1 cellular context compared by ENCODE assay signal in the genomic region with DNA sequence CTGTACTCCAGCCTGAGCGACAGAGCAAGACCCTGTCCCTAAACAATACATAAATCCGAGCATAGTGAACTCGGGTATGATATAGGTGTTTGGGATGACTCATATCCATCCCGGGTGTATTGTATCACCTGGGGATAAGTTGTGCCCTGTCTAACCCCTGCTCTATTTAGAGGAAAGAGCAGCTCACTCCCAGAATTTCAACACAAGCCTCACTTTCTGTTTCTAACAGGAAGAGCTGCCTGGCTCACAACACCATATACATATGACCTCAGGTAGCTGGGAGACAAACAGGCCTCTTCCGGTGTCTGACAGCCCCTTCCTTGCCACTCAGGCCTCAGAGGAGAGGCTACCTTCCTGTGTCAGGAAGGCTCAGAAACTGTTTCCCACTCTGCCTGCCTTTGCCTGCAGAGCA.
TF ChIP-seq lines count a peak whose summit lies in the region.

No MANE protein-coding gene starts in this region.

TF ChIP-seq in HepG2, 621 proteins besides CTCF, POLR2A, EP300 and RAD21 (continued from another document and continues in another):
- TF ChIP-seq FOSL2 (CRISPR knock-in tag; IDR thresholded peaks at IDR 0.05) (peak; percentile 79), ZNF510 (CRISPR knock-in tag; IDR thresholded peaks at IDR 0.05; ENCODE audit: low read depth) (no peak), ZNF883 (CRISPR knock-in tag; IDR thresholded peaks at IDR 0.05; ENCODE audit: not compliant biosample characterization) (no peak), ZBTB8A (CRISPR knock-in tag; IDR thresholded peaks at IDR 0.05; ENCODE audit: borderline replicate concordance, low read depth) (no peak), ISL2 (CRISPR knock-in tag; IDR thresholded peaks at IDR 0.05) (0 out of 2 replicates have a peak, but pooled peaks have one; percentile 4), CEBPZ (IDR thresholded peaks at IDR 0.05; ENCODE audit: low read length) (no peak), GABPB1 (CRISPR knock-in tag; IDR thresholded peaks at IDR 0.05) (peak; percentile 54; the same call in 1 of the 2 replicates), CBX1 (IDR thresholded peaks at IDR 0.05; ENCODE audit: low read depth) (no peak), ARNT (IDR thresholded peaks at IDR 0.05) (no peak), SETDB1 (CRISPR knock-in tag; IDR thresholded peaks at IDR 0.05; ENCODE audit: borderline replicate concordance) (no peak), IRF2 (CRISPR knock-in tag; IDR thresholded peaks at IDR 0.05) (0 out of 2 replicates have a peak, but pooled peaks have one; percentile 46), HOXA7 (CRISPR knock-in tag; IDR thresholded peaks at IDR 0.05) (no peak), ZNF543 (CRISPR knock-in tag; IDR thresholded peaks at IDR 0.05) (no peak), ZNF800 (CRISPR knock-in tag; IDR thresholded peaks at IDR 0.05) (no peak), AHR (CRISPR knock-in tag; IDR thresholded peaks at IDR 0.05) (no peak), MNT (IDR thresholded peaks at IDR 0.05) (no peak), KLF11 (CRISPR knock-in tag; IDR thresholded peaks at IDR 0.05) (no peak), RORA (CRISPR knock-in tag; IDR thresholded peaks at IDR 0.05) (no peak), SSRP1 (CRISPR knock-in tag; IDR thresholded peaks at IDR 0.05) (no peak), SALL2 (CRISPR knock-in tag; IDR thresholded peaks at IDR 0.05) (no peak), ESRRA (CRISPR knock-in tag; IDR thresholded peaks at IDR 0.05; ENCODE audit: low read depth) (no peak; the same call in 1 of the 2 replicates), ZNF549 (CRISPR knock-in tag; IDR thresholded peaks at IDR 0.05) (no peak), ZBTB7B (CRISPR knock-in tag; IDR thresholded peaks at IDR 0.05) (no peak), ZNF44 (CRISPR knock-in tag; IDR thresholded peaks at IDR 0.05) (no peak), MXI1 (IDR thresholded peaks at IDR 0.05; ENCODE audit: borderline replicate concordance, low read depth, low read length) (peak; percentile 47; the same call in 1 of the 3 replicates), SAP130 (CRISPR knock-in tag; IDR thresholded peaks at IDR 0.05; ENCODE audit: low read depth) (peak; percentile 92)
- TF ChIP-seq, protein P1, sequence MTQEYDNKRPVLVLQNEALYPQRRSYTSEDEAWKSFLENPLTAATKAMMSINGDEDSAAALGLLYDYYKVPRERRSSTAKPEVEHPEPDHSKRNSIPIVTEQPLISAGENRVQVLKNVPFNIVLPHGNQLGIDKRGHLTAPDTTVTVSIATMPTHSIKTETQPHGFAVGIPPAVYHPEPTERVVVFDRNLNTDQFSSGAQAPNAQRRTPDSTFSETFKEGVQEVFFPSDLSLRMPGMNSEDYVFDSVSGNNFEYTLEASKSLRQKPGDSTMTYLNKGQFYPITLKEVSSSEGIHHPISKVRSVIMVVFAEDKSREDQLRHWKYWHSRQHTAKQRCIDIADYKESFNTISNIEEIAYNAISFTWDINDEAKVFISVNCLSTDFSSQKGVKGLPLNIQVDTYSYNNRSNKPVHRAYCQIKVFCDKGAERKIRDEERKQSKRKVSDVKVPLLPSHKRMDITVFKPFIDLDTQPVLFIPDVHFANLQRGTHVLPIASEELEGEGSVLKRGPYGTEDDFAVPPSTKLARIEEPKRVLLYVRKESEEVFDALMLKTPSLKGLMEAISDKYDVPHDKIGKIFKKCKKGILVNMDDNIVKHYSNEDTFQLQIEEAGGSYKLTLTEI (CRISPR knock-in tag; conservative IDR thresholded peaks at IDR 0.05), result no peak
- TF ChIP-seq, protein P2, sequence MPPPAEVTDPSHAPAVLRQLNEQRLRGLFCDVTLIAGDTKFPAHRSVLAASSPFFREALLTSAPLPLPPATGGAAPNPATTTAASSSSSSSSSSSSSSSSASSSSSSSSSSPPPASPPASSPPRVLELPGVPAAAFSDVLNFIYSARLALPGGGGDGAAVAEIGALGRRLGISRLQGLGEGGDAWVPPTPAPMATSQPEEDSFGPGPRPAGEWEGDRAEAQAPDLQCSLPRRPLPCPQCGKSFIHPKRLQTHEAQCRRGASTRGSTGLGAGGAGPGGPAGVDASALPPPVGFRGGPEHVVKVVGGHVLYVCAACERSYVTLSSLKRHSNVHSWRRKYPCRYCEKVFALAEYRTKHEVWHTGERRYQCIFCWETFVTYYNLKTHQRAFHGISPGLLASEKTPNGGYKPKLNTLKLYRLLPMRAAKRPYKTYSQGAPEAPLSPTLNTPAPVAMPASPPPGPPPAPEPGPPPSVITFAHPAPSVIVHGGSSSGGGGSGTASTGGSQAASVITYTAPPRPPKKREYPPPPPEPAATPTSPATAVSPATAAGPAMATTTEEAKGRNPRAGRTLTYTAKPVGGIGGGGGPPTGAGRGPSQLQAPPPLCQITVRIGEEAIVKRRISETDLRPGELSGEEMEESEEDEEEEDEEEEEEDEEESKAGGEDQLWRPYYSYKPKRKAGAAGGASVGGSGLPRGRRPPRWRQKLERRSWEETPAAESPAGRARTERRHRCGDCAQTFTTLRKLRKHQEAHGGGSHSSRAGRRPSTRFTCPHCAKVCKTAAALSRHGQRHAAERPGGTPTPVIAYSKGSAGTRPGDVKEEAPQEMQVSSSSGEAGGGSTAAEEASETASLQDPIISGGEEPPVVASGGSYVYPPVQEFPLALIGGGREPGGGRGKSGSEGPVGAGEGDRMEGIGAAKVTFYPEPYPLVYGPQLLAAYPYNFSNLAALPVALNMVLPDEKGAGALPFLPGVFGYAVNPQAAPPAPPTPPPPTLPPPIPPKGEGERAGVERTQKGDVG (CRISPR knock-in tag; IDR thresholded peaks at IDR 0.05; ENCODE audit: borderline replicate concordance), result no peak
- TF ChIP-seq, protein P3, sequence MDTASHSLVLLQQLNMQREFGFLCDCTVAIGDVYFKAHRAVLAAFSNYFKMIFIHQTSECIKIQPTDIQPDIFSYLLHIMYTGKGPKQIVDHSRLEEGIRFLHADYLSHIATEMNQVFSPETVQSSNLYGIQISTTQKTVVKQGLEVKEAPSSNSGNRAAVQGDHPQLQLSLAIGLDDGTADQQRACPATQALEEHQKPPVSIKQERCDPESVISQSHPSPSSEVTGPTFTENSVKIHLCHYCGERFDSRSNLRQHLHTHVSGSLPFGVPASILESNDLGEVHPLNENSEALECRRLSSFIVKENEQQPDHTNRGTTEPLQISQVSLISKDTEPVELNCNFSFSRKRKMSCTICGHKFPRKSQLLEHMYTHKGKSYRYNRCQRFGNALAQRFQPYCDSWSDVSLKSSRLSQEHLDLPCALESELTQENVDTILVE (CRISPR knock-in tag; IDR thresholded peaks at IDR 0.05), result peak; percentile 50; the same call in 1 of the 2 replicates
- TF ChIP-seq, protein P4, sequence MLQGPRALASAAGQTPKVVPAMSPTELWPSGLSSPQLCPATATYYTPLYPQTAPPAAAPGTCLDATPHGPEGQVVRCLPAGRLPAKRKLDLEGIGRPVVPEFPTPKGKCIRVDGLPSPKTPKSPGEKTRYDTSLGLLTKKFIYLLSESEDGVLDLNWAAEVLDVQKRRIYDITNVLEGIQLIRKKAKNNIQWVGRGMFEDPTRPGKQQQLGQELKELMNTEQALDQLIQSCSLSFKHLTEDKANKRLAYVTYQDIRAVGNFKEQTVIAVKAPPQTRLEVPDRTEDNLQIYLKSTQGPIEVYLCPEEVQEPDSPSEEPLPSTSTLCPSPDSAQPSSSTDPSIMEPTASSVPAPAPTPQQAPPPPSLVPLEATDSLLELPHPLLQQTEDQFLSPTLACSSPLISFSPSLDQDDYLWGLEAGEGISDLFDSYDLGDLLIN (CRISPR knock-in tag; IDR thresholded peaks at IDR 0.05; ENCODE audit: borderline replicate concordance), result no peak
- TF ChIP-seq, protein P5, sequence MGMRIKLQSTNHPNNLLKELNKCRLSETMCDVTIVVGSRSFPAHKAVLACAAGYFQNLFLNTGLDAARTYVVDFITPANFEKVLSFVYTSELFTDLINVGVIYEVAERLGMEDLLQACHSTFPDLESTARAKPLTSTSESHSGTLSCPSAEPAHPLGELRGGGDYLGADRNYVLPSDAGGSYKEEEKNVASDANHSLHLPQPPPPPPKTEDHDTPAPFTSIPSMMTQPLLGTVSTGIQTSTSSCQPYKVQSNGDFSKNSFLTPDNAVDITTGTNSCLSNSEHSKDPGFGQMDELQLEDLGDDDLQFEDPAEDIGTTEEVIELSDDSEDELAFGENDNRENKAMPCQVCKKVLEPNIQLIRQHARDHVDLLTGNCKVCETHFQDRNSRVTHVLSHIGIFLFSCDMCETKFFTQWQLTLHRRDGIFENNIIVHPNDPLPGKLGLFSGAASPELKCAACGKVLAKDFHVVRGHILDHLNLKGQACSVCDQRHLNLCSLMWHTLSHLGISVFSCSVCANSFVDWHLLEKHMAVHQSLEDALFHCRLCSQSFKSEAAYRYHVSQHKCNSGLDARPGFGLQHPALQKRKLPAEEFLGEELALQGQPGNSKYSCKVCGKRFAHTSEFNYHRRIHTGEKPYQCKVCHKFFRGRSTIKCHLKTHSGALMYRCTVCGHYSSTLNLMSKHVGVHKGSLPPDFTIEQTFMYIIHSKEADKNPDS (CRISPR knock-in tag; IDR thresholded peaks at IDR 0.05), result no peak
- TF ChIP-seq, protein P6, sequence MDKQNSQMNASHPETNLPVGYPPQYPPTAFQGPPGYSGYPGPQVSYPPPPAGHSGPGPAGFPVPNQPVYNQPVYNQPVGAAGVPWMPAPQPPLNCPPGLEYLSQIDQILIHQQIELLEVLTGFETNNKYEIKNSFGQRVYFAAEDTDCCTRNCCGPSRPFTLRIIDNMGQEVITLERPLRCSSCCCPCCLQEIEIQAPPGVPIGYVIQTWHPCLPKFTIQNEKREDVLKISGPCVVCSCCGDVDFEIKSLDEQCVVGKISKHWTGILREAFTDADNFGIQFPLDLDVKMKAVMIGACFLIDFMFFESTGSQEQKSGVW (CRISPR knock-in tag; IDR thresholded peaks at IDR 0.05; ENCODE audit: borderline replicate concordance), result no peak
- TF ChIP-seq, protein P7, sequence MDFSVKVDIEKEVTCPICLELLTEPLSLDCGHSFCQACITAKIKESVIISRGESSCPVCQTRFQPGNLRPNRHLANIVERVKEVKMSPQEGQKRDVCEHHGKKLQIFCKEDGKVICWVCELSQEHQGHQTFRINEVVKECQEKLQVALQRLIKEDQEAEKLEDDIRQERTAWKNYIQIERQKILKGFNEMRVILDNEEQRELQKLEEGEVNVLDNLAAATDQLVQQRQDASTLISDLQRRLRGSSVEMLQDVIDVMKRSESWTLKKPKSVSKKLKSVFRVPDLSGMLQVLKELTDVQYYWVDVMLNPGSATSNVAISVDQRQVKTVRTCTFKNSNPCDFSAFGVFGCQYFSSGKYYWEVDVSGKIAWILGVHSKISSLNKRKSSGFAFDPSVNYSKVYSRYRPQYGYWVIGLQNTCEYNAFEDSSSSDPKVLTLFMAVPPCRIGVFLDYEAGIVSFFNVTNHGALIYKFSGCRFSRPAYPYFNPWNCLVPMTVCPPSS (IDR thresholded peaks at IDR 0.05), result no peak
- TF ChIP-seq, protein P8, sequence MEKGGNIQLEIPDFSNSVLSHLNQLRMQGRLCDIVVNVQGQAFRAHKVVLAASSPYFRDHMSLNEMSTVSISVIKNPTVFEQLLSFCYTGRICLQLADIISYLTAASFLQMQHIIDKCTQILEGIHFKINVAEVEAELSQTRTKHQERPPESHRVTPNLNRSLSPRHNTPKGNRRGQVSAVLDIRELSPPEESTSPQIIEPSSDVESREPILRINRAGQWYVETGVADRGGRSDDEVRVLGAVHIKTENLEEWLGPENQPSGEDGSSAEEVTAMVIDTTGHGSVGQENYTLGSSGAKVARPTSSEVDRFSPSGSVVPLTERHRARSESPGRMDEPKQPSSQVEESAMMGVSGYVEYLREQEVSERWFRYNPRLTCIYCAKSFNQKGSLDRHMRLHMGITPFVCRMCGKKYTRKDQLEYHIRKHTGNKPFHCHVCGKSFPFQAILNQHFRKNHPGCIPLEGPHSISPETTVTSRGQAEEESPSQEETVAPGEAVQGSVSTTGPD (CRISPR knock-in tag; IDR thresholded peaks at IDR 0.05), result no peak
